ENCODE assay signal across 11 cellular contexts in the genomic region with DNA sequence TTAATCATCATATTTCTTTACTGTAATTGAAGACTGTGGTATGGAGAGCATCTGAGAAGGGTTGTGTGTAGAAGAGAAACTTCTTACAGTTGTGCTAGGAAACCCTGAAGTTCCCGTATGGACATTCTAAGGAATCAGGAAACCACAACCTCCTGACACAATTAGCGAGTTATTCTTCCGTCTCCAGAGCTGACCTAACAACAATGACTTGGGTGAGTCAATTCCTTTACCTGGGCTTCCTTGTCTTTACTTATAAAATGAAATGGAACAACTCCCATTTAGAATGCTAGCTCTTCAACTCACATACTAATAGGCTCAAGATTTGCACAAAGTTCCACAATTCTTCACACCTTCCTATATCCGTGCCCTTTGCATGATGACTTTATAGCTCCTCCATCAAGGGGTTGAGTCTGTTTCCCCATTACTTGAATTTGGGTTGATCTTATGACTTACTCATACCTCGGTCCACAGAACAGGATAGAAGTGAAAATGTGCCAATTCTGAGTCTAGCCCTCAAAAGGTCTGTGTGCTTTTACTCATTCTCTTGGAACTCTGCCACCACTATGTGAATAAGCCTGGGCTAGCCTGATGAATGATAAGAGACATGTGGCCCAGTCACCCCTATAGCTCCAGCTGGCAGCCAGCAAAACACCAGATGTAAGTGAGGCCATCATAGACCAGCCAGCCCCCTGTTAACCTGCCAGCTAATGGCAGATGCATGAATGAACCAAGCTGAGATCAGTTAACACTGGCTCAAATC.
A peak's percentile ranks its signal among the peaks of the same experiment; 100 is the strongest.
DNase-seq lines count a peak whose midpoint lies in the region; ATAC-seq and TF ChIP-seq lines count a peak whose summit lies in the region.
"Had no signal": no experiment of that assay in that cellular context is flagged by ENCODE, and none has a peak within 500 bp of the region (broad histone marks: within the 10 kb centered on the region; RNA-seq: fewer than 3 reads in every experiment).

No MANE protein-coding gene starts in this region.

- H3K36me3 Mint-ChIP-seq in immature natural killer cell, result no peaks in the 10 kb centered on the region
- H3K36me3 Mint-ChIP-seq in activated CD8-positive, alpha-beta T cell treated with anti-CD3 and anti-CD28 coated beads for 36 hours (ENCODE audit: low read depth), result no peaks in the 10 kb centered on the region

- H3K27me3 Mint-ChIP-seq in immature natural killer cell (ENCODE audit: low read depth in 3 of 3), result peaks cover 0 to 1% (median 0%) of the 10 kb centered on the region in 3 donors
- H3K27me3 Mint-ChIP-seq in activated CD8-positive, alpha-beta T cell treated with anti-CD3 and anti-CD28 coated beads for 36 hours, result no peaks in the 10 kb centered on the region

- intact Hi-C loops in activated CD8-positive, alpha-beta T cell treated with anti-CD3 and anti-CD28 coated beads for 36 hours (cut with micrococcal nuclease), result no loop called here

- no peaks in the 10 kb centered on the region for H3K36me3 ChIP-seq in BE2C
- H3K36me3 ChIP-seq: BLaER1 treated with 17β-estradiol and CSF1 and Interleukin-3, amounts not matched to agents 10 nM and 100 nM had no signal

- no peaks in the 10 kb centered on the region for H3K9me3 ChIP-seq in BE2C
- H3K9me3 ChIP-seq: BLaER1 treated with 17β-estradiol and CSF1 and Interleukin-3, amounts not matched to agents 10 nM and 100 nM had no signal

- no peaks in the 10 kb centered on the region for H3K4me1 Mint-ChIP-seq in immature natural killer cell
- H3K4me1 Mint-ChIP-seq in activated CD8-positive, alpha-beta T cell treated with anti-CD3 and anti-CD28 coated beads for 36 hours (ENCODE audit: low read depth), result no peaks in the 10 kb centered on the region

- DNase-seq in BE2C (peak; percentile 92), NCI-H1092 (lab: John Stamatoyannopoulos, UW) (peak; percentile 70), SHP77 treated with DMSO at 0.1 percent for 48 hours (lab: John Stamatoyannopoulos, UW) (peak; percentile 75), glomerular visceral epithelial cell (ENCODE audit: extremely low spot score) (peak; percentile 95), immature natural killer cell (no peak)
- DNase-seq in activated CD8-positive, alpha-beta T cell treated with anti-CD3 and anti-CD28 coated beads for 36 hours, result no peak
- DNase-seq: amniotic stem cell, NCI-H526 treated with DMSO at 0.1 percent for 48 hours had no signal

- H3K9me3 Mint-ChIP-seq in immature natural killer cell, result peaks cover 0 to 16% (median 0%) of the 10 kb centered on the region in 6 donors
- H3K9me3 Mint-ChIP-seq in activated CD8-positive, alpha-beta T cell treated with anti-CD3 and anti-CD28 coated beads for 36 hours, result peaks cover 3% of the 10 kb centered on the region

- peaks cover 30% of the 10 kb centered on the region for H3K4me1 ChIP-seq in BE2C
- H3K4me1 ChIP-seq: BLaER1 treated with 17β-estradiol and CSF1 and Interleukin-3, amounts not matched to agents 10 nM and 100 nM had no signal

- no peaks in the 10 kb centered on the region for H3K27me3 ChIP-seq in BE2C
- H3K27me3 ChIP-seq: BLaER1 treated with 17β-estradiol and CSF1 and Interleukin-3, amounts not matched to agents 10 nM and 100 nM had no signal

- CTCF ChIA-PET in activated CD8-positive, alpha-beta T cell treated with anti-CD3 and anti-CD28 coated beads for 36 hours (lab: Charles Lee), result no interaction called here

- no peak overlapping the region for H3K4me3 Mint-ChIP-seq in immature natural killer cell
- no peak overlapping the region for H3K4me3 Mint-ChIP-seq in activated CD8-positive, alpha-beta T cell treated with anti-CD3 and anti-CD28 coated beads for 36 hours

- no peak overlapping the region for H3K27ac Mint-ChIP-seq in immature natural killer cell
- H3K27ac Mint-ChIP-seq in activated CD8-positive, alpha-beta T cell treated with anti-CD3 and anti-CD28 coated beads for 36 hours, result no peak overlapping the region

- POLR2A ChIA-PET in activated CD8-positive, alpha-beta T cell treated with anti-CD3 and anti-CD28 coated beads for 36 hours (lab: Charles Lee), result no interaction called here

- ATAC-seq in HG02571 (IDR thresholded peaks at IDR 0.05; ENCODE audit: unreplicated experiment) (no peak), GM21528 (IDR thresholded peaks at IDR 0.05; ENCODE audit: low FRiP score, unreplicated experiment) (no peak)
- ATAC-seq in activated CD8-positive, alpha-beta T cell treated with anti-CD3 and anti-CD28 coated beads for 36 hours, result no peak

- no peak for TF ChIP-seq CTCF in BE2C (IDR thresholded peaks at IDR 0.05; ENCODE audit: low read depth, low read length)
- TF ChIP-seq CTCF in activated CD8-positive, alpha-beta T cell treated with anti-CD3 and anti-CD28 coated beads for 36 hours (IDR thresholded peaks at IDR 0.05), result no peak

- H3K4me3 ChIP-seq in BE2C (ENCODE audit: low read depth, low read length), result no peak overlapping the region
- H3K4me3 ChIP-seq: BLaER1 treated with 17β-estradiol and CSF1 and Interleukin-3, amounts not matched to agents 10 nM and 100 nM had no signal

Comparison
In these comparisons a context has a peak if more than half of its experiments do, and no peak if none do; other contexts are left out.
1. DNase-seq: peak in BE2C (single experiment), NCI-H1092 (single experiment), SHP77 treated with DMSO at 0.1 percent for 48 hours (single experiment) and glomerular visceral epithelial cell (single experiment); none in immature natural killer cell (0 of 3) and activated CD8-positive, alpha-beta T cell treated with anti-CD3 and anti-CD28 coated beads for 36 hours (single experiment).